32 cellular contexts compared by ENCODE assay signal in the genomic region with DNA sequence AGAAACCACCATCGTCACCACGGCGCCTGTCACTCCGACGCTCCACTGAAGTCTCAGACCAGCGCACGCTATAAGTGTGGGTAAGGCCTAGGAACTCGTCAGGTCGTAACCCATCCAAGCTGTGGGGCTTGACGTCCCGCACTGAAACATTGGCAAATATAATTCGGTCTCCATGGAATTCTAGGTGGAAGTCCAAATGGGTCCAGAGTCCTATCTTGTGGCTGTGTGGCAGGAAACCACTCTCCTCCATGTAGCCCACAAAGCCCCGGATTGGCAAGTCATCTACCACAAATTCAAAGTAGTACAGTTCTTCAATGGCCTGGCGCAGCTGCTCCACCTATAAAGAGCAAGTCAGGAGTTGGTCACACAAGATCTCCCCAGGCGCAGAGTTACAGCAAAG. TPM values are rescaled to one million over a fixed set of nuclear protein-coding genes. Genes with fewer than 3 reads are reported as not detected.
DNase-seq lines count a peak whose midpoint lies in the region; ATAC-seq lines count a peak whose summit lies in the region.
"Had no signal": no experiment of that assay in that cellular context is flagged by ENCODE, and none has a peak within 500 bp of the region (broad histone marks: within the 10 kb centered on the region; RNA-seq: fewer than 3 reads in every experiment).

No MANE protein-coding gene starts in this region.

- CTCF ChIA-PET in activated CD4-positive, alpha-beta memory T cell treated with anti-CD3 and anti-CD28 coated beads, Interleukin-2, amount 10 ng/mL, durations not matched to agents 7 days and 5 days (lab: Charles Lee): no interaction called here

- peaks cover 57 to 73% (median 65%) of the 10 kb centered on the region in 10 experiments for H3K4me1 ChIP-seq in BLaER1 treated with 17β-estradiol and CSF1 and Interleukin-3, amounts not matched to agents 10 nM and 100 nM

- peaks cover 51% of the 10 kb centered on the region for H3K36me3 Mint-ChIP-seq in activated CD4-positive, alpha-beta T cell treated with anti-CD3 and anti-CD28 coated beads, Interleukin-2, amount 10 ng/mL, durations not matched to agents 24 days and 14 days (ENCODE audit: low read depth)
- peaks cover 55% of the 10 kb centered on the region for H3K36me3 Mint-ChIP-seq in activated CD4-positive, alpha-beta memory T cell treated with anti-CD3 and anti-CD28 coated beads, Interleukin-2, amount 10 ng/mL, durations not matched to agents 7 days and 5 days (ENCODE audit: low read depth)
- no peaks in the 10 kb centered on the region for H3K36me3 Mint-ChIP-seq in naive B cell

- peak overlapping the region; percentile 15 to 92 (median 44) for H3K4me2 ChIP-seq in BLaER1 treated with 17β-estradiol and CSF1 and Interleukin-3, amounts not matched to agents 10 nM and 100 nM
- H3K4me2 ChIP-seq: hepatocyte had no signal

- intact Hi-C loops in activated CD4-positive, alpha-beta T cell treated with anti-CD3 and anti-CD28 coated beads, Interleukin-2, amount 10 ng/mL, durations not matched to agents 24 days and 14 days (cut with micrococcal nuclease): no loop called here

- H3K27ac Mint-ChIP-seq in activated CD4-positive, alpha-beta T cell treated with anti-CD3 and anti-CD28 coated beads, Interleukin-2, amount 10 ng/mL, durations not matched to agents 24 days and 14 days: no peak overlapping the region
- H3K27ac Mint-ChIP-seq in activated CD4-positive, alpha-beta memory T cell treated with anti-CD3 and anti-CD28 coated beads, Interleukin-2, amount 10 ng/mL, durations not matched to agents 7 days and 5 days: peak overlapping the region; percentile 18
- peak overlapping the region in 4 of 6 donors; percentile 38 to 88 (median 72) for H3K27ac Mint-ChIP-seq in naive B cell
- H3K27ac Mint-ChIP-seq: activated CD8-positive, alpha-beta memory T cell treated with anti-CD3 and anti-CD28 coated beads, Interleukin-2, amount 10 ng/mL, durations not matched to agents 7 days and 5 days; activated naive CD4-positive, alpha-beta T cell treated with anti-CD3 and anti-CD28 coated beads, Interleukin-2, amount 50 U/mL, for 72 hours; dendritic cell treated with granulocyte-macrophage colony-stimulating factor and Interleukin-4, amounts not matched to agents 40 ng/mL and 50 ng/mL, for 4 days had no signal

- peaks cover 44% of the 10 kb centered on the region for H3K4me1 Mint-ChIP-seq in activated CD4-positive, alpha-beta T cell treated with anti-CD3 and anti-CD28 coated beads, Interleukin-2, amount 10 ng/mL, durations not matched to agents 24 days and 14 days
- H3K4me1 Mint-ChIP-seq in activated CD4-positive, alpha-beta memory T cell treated with anti-CD3 and anti-CD28 coated beads, Interleukin-2, amount 10 ng/mL, durations not matched to agents 7 days and 5 days: peaks cover 71% of the 10 kb centered on the region
- peaks cover 41 to 66% (median 50%) of the 10 kb centered on the region in 3 donors for H3K4me1 Mint-ChIP-seq in naive B cell

- H4K20me1 ChIP-seq in BLaER1 treated with 17β-estradiol and CSF1 and Interleukin-3, amounts not matched to agents 10 nM and 100 nM: peaks cover 0 to 11% (median 0%) of the 10 kb centered on the region in 11 experiments; a peak in 6 of 22 replicates

- DNase-seq in activated CD4-positive, alpha-beta T cell treated with anti-CD3 and anti-CD28 coated beads, Interleukin-2, amount 10 ng/mL, durations not matched to agents 24 days and 14 days: peak; percentile 57
- no peak for DNase-seq in activated CD4-positive, alpha-beta T cell treated with anti-CD3 and anti-CD28 coated beads for 48 hours
- no peak for DNase-seq in activated CD4-positive, alpha-beta memory T cell treated with anti-CD3 and anti-CD28 coated beads, Interleukin-2, amount 10 ng/mL, durations not matched to agents 7 days and 5 days
- DNase-seq in naive B cell: no peak
- DNase-seq in 8988T: no peak
- DNase-seq: activated CD8-positive, alpha-beta memory T cell treated with anti-CD3 and anti-CD28 coated beads, Interleukin-2, amount 10 ng/mL, durations not matched to agents 7 days and 5 days; Caco-2; caudate nucleus; DMS79; GF-D8; mesenchymal stem cell; MG63; NCI-H2029; NCI-H2227 treated with DMSO at 0.1 percent for 48 hours; NCI-H69; SJCRH30; small intestine; stimulated activated CD4-positive, alpha-beta T cell treated with anti-CD3 and anti-CD28 coated beads, Interleukin-2, amount 100 ng/mL, for 24 hours; transverse colon had no signal

- no peak overlapping the region for H3K27ac ChIP-seq in BLaER1 treated with 17β-estradiol and CSF1 and Interleukin-3, amounts not matched to agents 10 nM and 100 nM
- H3K27ac ChIP-seq: ascending aorta, hepatocyte, ovary, SJCRH30, transverse colon had no signal

- ATAC-seq in naive B cell (ENCODE audit: low read depth in 2 of 2) (no peak), GM21528 (IDR thresholded peaks at IDR 0.05; ENCODE audit: low FRiP score, unreplicated experiment) (no peak), GM19023 (IDR thresholded peaks at IDR 0.05; ENCODE audit: unreplicated experiment) (no peak)
- ATAC-seq: activated CD4-positive, CD25-positive, alpha-beta regulatory T cell treated with anti-CD3 and anti-CD28 coated beads, Interleukin-2, amount 50 U/mL, for 24 hours; activated CD8-positive, alpha-beta memory T cell treated with anti-CD3 and anti-CD28 coated beads, Interleukin-2, amount 10 ng/mL, durations not matched to agents 7 days and 5 days; activated naive CD4-positive, alpha-beta T cell treated with anti-CD3 and anti-CD28 coated beads, Interleukin-2, amount 50 U/mL, for 72 hours; K562 had no signal

- POLR2A ChIA-PET in activated CD4-positive, alpha-beta memory T cell treated with anti-CD3 and anti-CD28 coated beads, Interleukin-2, amount 10 ng/mL, durations not matched to agents 7 days and 5 days (lab: Charles Lee): interaction anchor here (1.3 to 4.4 kb wide), 4 partner anchors 17 to 79 kb away, joined by 3 to 186 read pairs (median 14); a partner anchor contains a TSS

- H3K9ac ChIP-seq in BLaER1 treated with 17β-estradiol and CSF1 and Interleukin-3, amounts not matched to agents 10 nM and 100 nM: peak overlapping the region in 1 of 11 experiments; percentile 26; a peak in 1 of 22 replicates

- no peaks in the 10 kb centered on the region for H3K27me3 Mint-ChIP-seq in activated CD4-positive, alpha-beta T cell treated with anti-CD3 and anti-CD28 coated beads, Interleukin-2, amount 10 ng/mL, durations not matched to agents 24 days and 14 days
- H3K27me3 Mint-ChIP-seq in activated CD4-positive, alpha-beta memory T cell treated with anti-CD3 and anti-CD28 coated beads, Interleukin-2, amount 10 ng/mL, durations not matched to agents 7 days and 5 days: no peaks in the 10 kb centered on the region
- no peaks in the 10 kb centered on the region for H3K27me3 Mint-ChIP-seq in naive B cell
- H3K27me3 Mint-ChIP-seq: activated CD8-positive, alpha-beta memory T cell treated with anti-CD3 and anti-CD28 coated beads, Interleukin-2, amount 10 ng/mL, durations not matched to agents 7 days and 5 days; dendritic cell treated with granulocyte-macrophage colony-stimulating factor and Interleukin-4, amounts not matched to agents 40 ng/mL and 50 ng/mL, for 4 days had no signal

- H3K27me3 ChIP-seq in BLaER1 treated with 17β-estradiol and CSF1 and Interleukin-3, amounts not matched to agents 10 nM and 100 nM: no peaks in the 10 kb centered on the region
- H3K27me3 ChIP-seq: ascending aorta, hepatocyte, MG63, ovary, SJCRH30, transverse colon had no signal

- H3K9me3 ChIP-seq in BLaER1 treated with 17β-estradiol and CSF1 and Interleukin-3, amounts not matched to agents 10 nM and 100 nM (replicated peaks in 1 of 11): no peaks in the 10 kb centered on the region
- H3K9me3 ChIP-seq: ascending aorta, Caco-2, HAP-1, MG63, ovary, SJCRH30, transverse colon had no signal

- no peak overlapping the region for H3K4me3 ChIP-seq in BLaER1 treated with 17β-estradiol and CSF1 and Interleukin-3, amounts not matched to agents 10 nM and 100 nM
- H3K4me3 ChIP-seq: ascending aorta, HAP-1, hepatocyte, K562, MG63, ovary, SJCRH30, transverse colon had no signal

- H3K36me3 ChIP-seq in BLaER1 treated with 17β-estradiol and CSF1 and Interleukin-3, amounts not matched to agents 10 nM and 100 nM: peaks cover 22 to 36% (median 30%) of the 10 kb centered on the region in 11 experiments; a peak in 21 of 22 replicates
- H3K36me3 ChIP-seq: ovary, transverse colon had no signal

- peak overlapping the region; percentile 17 for H3K4me3 Mint-ChIP-seq in activated CD4-positive, alpha-beta T cell treated with anti-CD3 and anti-CD28 coated beads, Interleukin-2, amount 10 ng/mL, durations not matched to agents 24 days and 14 days
- H3K4me3 Mint-ChIP-seq in activated CD4-positive, alpha-beta memory T cell treated with anti-CD3 and anti-CD28 coated beads, Interleukin-2, amount 10 ng/mL, durations not matched to agents 7 days and 5 days: no peak overlapping the region
- peak overlapping the region in 5 of 8 donors; percentile 16 to 43 (median 36) for H3K4me3 Mint-ChIP-seq in naive B cell
- H3K4me3 Mint-ChIP-seq: activated CD8-positive, alpha-beta memory T cell treated with anti-CD3 and anti-CD28 coated beads, Interleukin-2, amount 10 ng/mL, durations not matched to agents 7 days and 5 days; dendritic cell treated with granulocyte-macrophage colony-stimulating factor and Interleukin-4, amounts not matched to agents 40 ng/mL and 50 ng/mL, for 4 days had no signal

- no peaks in the 10 kb centered on the region for H3K9me3 Mint-ChIP-seq in activated CD4-positive, alpha-beta T cell treated with anti-CD3 and anti-CD28 coated beads, Interleukin-2, amount 10 ng/mL, durations not matched to agents 24 days and 14 days
- H3K9me3 Mint-ChIP-seq in activated CD4-positive, alpha-beta memory T cell treated with anti-CD3 and anti-CD28 coated beads, Interleukin-2, amount 10 ng/mL, durations not matched to agents 7 days and 5 days: no peaks in the 10 kb centered on the region
- H3K9me3 Mint-ChIP-seq in naive B cell: no peaks in the 10 kb centered on the region
- H3K9me3 Mint-ChIP-seq: activated naive CD4-positive, alpha-beta T cell treated with anti-CD3 and anti-CD28 coated beads, Interleukin-2, amount 50 U/mL, for 72 hours; dendritic cell treated with granulocyte-macrophage colony-stimulating factor and Interleukin-4, amounts not matched to agents 40 ng/mL and 50 ng/mL, for 4 days had no signal

RNA-seq across cellular contexts. Expression of a gene that starts 2.3 kb away (rescaled TPM):
- total RNA-seq in activated CD4-positive, alpha-beta T cell treated with anti-CD3 and anti-CD28 coated beads, Interleukin-2, amount 10 ng/mL, durations not matched to agents 24 days and 14 days: 35.1 and 36.4 TPM in 2 replicates
- total RNA-seq in activated CD4-positive, alpha-beta memory T cell treated with anti-CD3 and anti-CD28 coated beads, Interleukin-2, amount 10 ng/mL, durations not matched to agents 7 days and 5 days: 10 to 100 TPM; 30.8 to 35.1 TPM
- polyA plus RNA-seq in naive B cell (ENCODE audit: low read depth in 6 of 6): 10 to 100 TPM; 34.5 to 43.9 (median 37.0) TPM

RNA-seq across cellular contexts. Expression of a gene that starts 4.3 kb away (rescaled TPM):
- 107 and 112 TPM in 2 replicates for total RNA-seq in activated CD4-positive, alpha-beta T cell treated with anti-CD3 and anti-CD28 coated beads, Interleukin-2, amount 10 ng/mL, durations not matched to agents 24 days and 14 days
- total RNA-seq in activated CD4-positive, alpha-beta memory T cell treated with anti-CD3 and anti-CD28 coated beads, Interleukin-2, amount 10 ng/mL, durations not matched to agents 7 days and 5 days: 10 to 100 TPM; 24.0 to 26.2 TPM
- polyA plus RNA-seq in naive B cell (ENCODE audit: low read depth in 6 of 6): 10 to 100 TPM in 5 of 6 donors, 1 to 10 TPM in 1; 5.4 to 19.0 (median 12.6) TPM

RNA-seq across cellular contexts. Expression of a gene that starts 12.6 kb away (rescaled TPM):
- total RNA-seq in activated CD4-positive, alpha-beta T cell treated with anti-CD3 and anti-CD28 coated beads, Interleukin-2, amount 10 ng/mL, durations not matched to agents 24 days and 14 days: 0.26 and 0.36 TPM in 2 replicates
- total RNA-seq in activated CD4-positive, alpha-beta memory T cell treated with anti-CD3 and anti-CD28 coated beads, Interleukin-2, amount 10 ng/mL, durations not matched to agents 7 days and 5 days: under 1 TPM; 0.48 to 0.76 TPM
- polyA plus RNA-seq in naive B cell (ENCODE audit: low read depth in 6 of 6): 1 to 10 TPM in 3 of 6 donors, under 1 TPM in 2, not detected in 1; 0.36 to 1.7 (median 1.4) TPM
- total RNA-seq: ascending aorta, Caco-2, frontal cortex, hepatocyte, HT1080, K562, transverse colon had no signal

RNA-seq across cellular contexts. Expression of a gene that starts 20.4 kb away (rescaled TPM):
- total RNA-seq in activated CD4-positive, alpha-beta T cell treated with anti-CD3 and anti-CD28 coated beads, Interleukin-2, amount 10 ng/mL, durations not matched to agents 24 days and 14 days: 88.0 and 89.9 TPM in 2 replicates
- total RNA-seq in activated CD4-positive, alpha-beta memory T cell treated with anti-CD3 and anti-CD28 coated beads, Interleukin-2, amount 10 ng/mL, durations not matched to agents 7 days and 5 days: 10 to 100 TPM; 92.9 to 97.9 TPM
- polyA plus RNA-seq in naive B cell (ENCODE audit: low read depth in 6 of 6): 100 to 1,000 TPM; 139 to 167 (median 157) TPM

RNA-seq across cellular contexts. Expression of a gene that starts 21.1 kb away (rescaled TPM):
- 33.8 and 34.3 TPM in 2 replicates for total RNA-seq in activated CD4-positive, alpha-beta T cell treated with anti-CD3 and anti-CD28 coated beads, Interleukin-2, amount 10 ng/mL, durations not matched to agents 24 days and 14 days
- total RNA-seq in activated CD4-positive, alpha-beta memory T cell treated with anti-CD3 and anti-CD28 coated beads, Interleukin-2, amount 10 ng/mL, durations not matched to agents 7 days and 5 days: 10 to 100 TPM; 48.0 to 51.9 TPM
- 1 to 10 TPM; 3.6 to 9.6 (median 6.9) TPM for polyA plus RNA-seq in naive B cell (ENCODE audit: low read depth in 6 of 6)
